18 cellular contexts compared by ENCODE assay signal in genomic region chr12:25979059-25979458, GRCh38. TPM values are rescaled to one million over a fixed set of nuclear protein-coding genes. Genes with fewer than 3 reads are reported as not detected.
DNase-seq lines count a peak whose midpoint lies in the region; FAIRE-seq and TF ChIP-seq lines count a peak whose summit lies in the region.
"Had no signal": no experiment of that assay in that cellular context is flagged by ENCODE, and none has a peak within 500 bp of the region (broad histone marks: within the 10 kb centered on the region; RNA-seq: fewer than 3 reads in every experiment).

No MANE protein-coding gene starts in this region.

- H3K4me1 Mint-ChIP-seq in HFFc6 (ENCODE audit: low read depth) (peaks cover 76% of the 10 kb centered on the region), glutamatergic neuron (ENCODE audit: low read depth, unreplicated experiment) (peaks cover 18% of the 10 kb centered on the region)

- H3K9me3 Mint-ChIP-seq in HFFc6 (no peaks in the 10 kb centered on the region), glutamatergic neuron (ENCODE audit: unreplicated experiment) (peaks cover 2% of the 10 kb centered on the region)

- TF ChIP-seq CTCF in HFFc6 (IDR thresholded peaks at IDR 0.05) (no peak), glutamatergic neuron (IDR thresholded peaks at IDR 0.05; ENCODE audit: partially characterized antibody, unreplicated experiment) (no peak)

- DNase-seq in ELF-1 (ENCODE audit: low read depth, low spot score), result peak; percentile 82
- no peak for DNase-seq in HFFc6
- DNase-seq in RPMI7951 (ENCODE audit: low read depth), result peak; percentile 46
- no peak for DNase-seq in glutamatergic neuron
- no peak for DNase-seq in urothelium cell line (ENCODE audit: low spot score)
- no peak for DNase-seq in anterior cingulate cortex (lab: John Stamatoyannopoulos, UW)
- DNase-seq in NCI-H1930 (lab: John Stamatoyannopoulos, UW), result no peak
- no peak for DNase-seq in activated T-cell treated with anti-CD3 and anti-CD28 coated beads, Interleukin-2, amount 50 U/mL, for 1 hour
- DNase-seq: Calu3; CD8-positive, alpha-beta memory T cell; DMS153; GDM1; MV-4-11; NCI-H1694; NCI-H510A; NK-92 treated with Interleukin-12 subunit alpha and Interleukin-12 subunit beta, amount 100 ng/mL, for 24 hours; SJCRH30 had no signal

- H3K27ac Mint-ChIP-seq in HFFc6 (peak overlapping the region; percentile 68), glutamatergic neuron (ENCODE audit: unreplicated experiment) (peak overlapping the region; percentile 40)
- H3K27ac Mint-ChIP-seq: CD8-positive, alpha-beta memory T cell had no signal

- no peak for FAIRE-seq in urothelium cell line (lab: Jason Lieb, UNC)
- FAIRE-seq: GM18507 had no signal

- H3K27me3 Mint-ChIP-seq in HFFc6 (ENCODE audit: insufficient read depth), result no peaks in the 10 kb centered on the region; the same call in 1 of the 2 replicates
- H3K27me3 Mint-ChIP-seq in glutamatergic neuron (ENCODE audit: unreplicated experiment), result no peaks in the 10 kb centered on the region

- H3K36me3 Mint-ChIP-seq in HFFc6 (ENCODE audit: low read depth), result peaks cover 13% of the 10 kb centered on the region
- no peaks in the 10 kb centered on the region for H3K36me3 Mint-ChIP-seq in glutamatergic neuron (ENCODE audit: unreplicated experiment)
- H3K36me3 Mint-ChIP-seq: CD8-positive, alpha-beta memory T cell had no signal

- H3K4me3 Mint-ChIP-seq in HFFc6 (no peak overlapping the region), glutamatergic neuron (ENCODE audit: unreplicated experiment) (peak overlapping the region; percentile 4)
- H3K4me3 Mint-ChIP-seq: CD8-positive, alpha-beta memory T cell had no signal

RNA-seq across cellular contexts. Expression of gene RASSF8, which starts 20.6 kb away (rescaled TPM):
- 10 to 100 TPM; 61.7 to 84.5 (median 77.0) TPM for total RNA-seq in HFFc6 (2021; fragmentation: NEBNext Ultra II Directional; extraction: Animal tissue kit (Norgen Biotek cat#: 25700))
- total RNA-seq in RPMI7951 (2014; rRNA removed; shearing (Covaris generic)), result 37.5 and 41.7 TPM in 2 replicates
- 41.3 TPM for total RNA-seq in glutamatergic neuron (ENCODE audit: unreplicated experiment)

Comparison
In these comparisons a context has a peak if more than half of its experiments do, and no peak if none do; other contexts are left out.
1. DNase-seq: peak in ELF-1 (single experiment) and RPMI7951 (single experiment); none in HFFc6 (single experiment), glutamatergic neuron (single experiment), urothelium cell line (single experiment), anterior cingulate cortex (0 of 58), NCI-H1930 (0 of 2) and activated T-cell treated with anti-CD3 and anti-CD28 coated beads, Interleukin-2, amount 50 U/mL, for 1 hour (single experiment).